In genomic region chr1:184052750-184053149, GRCh38 we compare ENCODE assay signal across 9 cellular contexts. TPM values are rescaled to one million over a fixed set of nuclear protein-coding genes. Genes with fewer than 3 reads are reported as not detected.
DNase-seq lines count a peak whose midpoint lies in the region; ATAC-seq and TF ChIP-seq lines count a peak whose summit lies in the region.
"Had no signal": no experiment of that assay in that cellular context is flagged by ENCODE, and none has a peak within 500 bp of the region (broad histone marks: within the 10 kb centered on the region; RNA-seq: fewer than 3 reads in every experiment).

No MANE protein-coding gene starts in this region.

- no peak for ATAC-seq in effector memory CD8-positive, alpha-beta T cell (replicated peaks)
- ATAC-seq in HG02623 (IDR thresholded peaks at IDR 0.05; ENCODE audit: unreplicated experiment) = no peak

- POLR2A ChIA-PET in Caco-2 (lab: Charles Lee) = interaction anchor here (0.7 kb wide), 1 partner anchor 29 kb away, joined by 3 read pairs; no protein-coding TSS in a partner anchor

- 0 out of 2 replicates have a peak overlapping the region, but pooled peaks have one; percentile 76 for H2AFZ ChIP-seq in MM.1S (ENCODE audit: low read length)
- no peak overlapping the region for H2AFZ ChIP-seq in osteoblast (ENCODE audit: low read length)

- peaks cover 41% of the 10 kb centered on the region for H3K36me3 Mint-ChIP-seq in Caco-2 (ENCODE audit: insufficient read depth, unreplicated experiment)
- H3K36me3 Mint-ChIP-seq in effector memory CD8-positive, alpha-beta T cell (ENCODE audit: insufficient read depth) = peaks cover 5% of the 10 kb centered on the region

- H3K4me3 Mint-ChIP-seq in Caco-2 (ENCODE audit: unreplicated experiment) = peak overlapping the region; percentile 88
- peak overlapping the region; percentile 91 to 98 for H3K4me3 Mint-ChIP-seq in effector memory CD8-positive, alpha-beta T cell

- H3K36me3 ChIP-seq in Caco-2 (ENCODE audit: control insufficient read depth, insufficient read depth, low read length) (no peaks in the 10 kb centered on the region), MM.1S (replicated peaks; ENCODE audit: insufficient read depth, low read length) (peaks cover 5% of the 10 kb centered on the region), osteoblast (ENCODE audit: insufficient read depth, low read length) (no peaks in the 10 kb centered on the region), transverse colon (no peaks in the 10 kb centered on the region)

- peak overlapping the region; percentile 77 for H3K4me2 ChIP-seq in MM.1S (ENCODE audit: low read depth, low read length)
- H3K4me2 ChIP-seq in osteoblast (ENCODE audit: insufficient read depth, low read length) = peak overlapping the region; percentile 88

- in situ Hi-C loops in transverse colon (cut with MboI; ENCODE audit: low pct_ligation_motif_present in 1 of 4, low pct_unique_long_range_greater_than_20kb in 1 of 4, low sequenced_read_pairs in 3 of 4) = no loop called here

- H4K20me1 ChIP-seq in MM.1S (ENCODE audit: insufficient read depth, low read length) = no peaks in the 10 kb centered on the region
- no peaks in the 10 kb centered on the region for H4K20me1 ChIP-seq in osteoblast (ENCODE audit: insufficient read depth, low read length)

- H3K27ac ChIP-seq in MM.1S (ENCODE audit: low read length) (no peak overlapping the region; the same call in 1 of the 2 replicates), osteoblast (ENCODE audit: low read depth, low read length) (no peak overlapping the region), transverse colon (no peak overlapping the region)

- no TSS peak for BruUV-seq in Caco-2 (replicated peaks; lab: Mats Ljungman, UMichigan)

- no peak for TF ChIP-seq EP300 in transverse colon (IDR thresholded peaks at IDR 0.05; ENCODE audit: low read depth)

- CTCF ChIA-PET in Caco-2 (lab: Charles Lee) = no interaction called here

- no peak for TF ChIP-seq POLR2A in transverse colon (IDR thresholded peaks at IDR 0.05)

- peaks cover 39% of the 10 kb centered on the region for H3K4me1 Mint-ChIP-seq in Caco-2 (ENCODE audit: low read depth, unreplicated experiment)
- peaks cover 25 to 33% of the 10 kb centered on the region in 2 donors for H3K4me1 Mint-ChIP-seq in effector memory CD8-positive, alpha-beta T cell (ENCODE audit: low read depth in 2 of 2)

- H3K27me3 ChIP-seq in Caco-2 (replicated peaks; ENCODE audit: control insufficient read depth, insufficient read depth, low read length) (no peaks in the 10 kb centered on the region), MM.1S (replicated peaks; ENCODE audit: insufficient read depth, low read length) (no peaks in the 10 kb centered on the region), osteoblast (ENCODE audit: insufficient read depth, low read length) (peaks cover 4% of the 10 kb centered on the region), transverse colon (peaks cover 20% of the 10 kb centered on the region)

- H3K79me2 ChIP-seq in MM.1S (ENCODE audit: low read length) = peaks cover 55% of the 10 kb centered on the region
- H3K79me2 ChIP-seq in osteoblast (ENCODE audit: insufficient read depth, low read length) = peaks cover 36% of the 10 kb centered on the region

- H3K27me3 Mint-ChIP-seq in Caco-2 (ENCODE audit: insufficient read depth, unreplicated experiment) = no peaks in the 10 kb centered on the region
- H3K27me3 Mint-ChIP-seq in effector memory CD8-positive, alpha-beta T cell = peaks cover 12 to 14% of the 10 kb centered on the region in 2 donors

- TF ChIP-seq CTCF in Caco-2 (IDR thresholded peaks at IDR 0.05; ENCODE audit: insufficient read depth in 1 of 2, low read depth in 1 of 2, low read length in 1 of 2, severe bottlenecking in 1 of 2, unreplicated experiment in 1 of 2) (no peak), MM.1S (IDR thresholded peaks at IDR 0.05; ENCODE audit: low read length) (no peak), osteoblast (IDR thresholded peaks at IDR 0.05; ENCODE audit: extremely low read depth, low read depth, low read length) (no peak), transverse colon (IDR thresholded peaks at IDR 0.05) (no peak)

- H3K27ac Mint-ChIP-seq in Caco-2 (ENCODE audit: unreplicated experiment) = no peak overlapping the region
- peak overlapping the region in 1 of 2 donors; percentile 96 for H3K27ac Mint-ChIP-seq in effector memory CD8-positive, alpha-beta T cell

- H3K4me3 ChIP-seq in Caco-2 (ENCODE audit: low read depth, low read length) = peak overlapping the region; percentile 86; the same call in 1 of the 2 replicates
- H3K4me3 ChIP-seq in MM.1S (ENCODE audit: low read length) = peak overlapping the region; percentile 81
- H3K4me3 ChIP-seq in osteoblast (ENCODE audit: insufficient read depth, low read length) = peak overlapping the region; percentile 92
- H3K4me3 ChIP-seq in transverse colon = no peak overlapping the region

- no peak for DNase-seq in Caco-2
- DNase-seq in MM.1S = no peak
- DNase-seq in effector memory CD8-positive, alpha-beta T cell = no peak
- DNase-seq in osteoblast (ENCODE audit: insufficient read length, low spot score, missing footprints) = no peak
- DNase-seq in UCSD-AML1 (lab: John Stamatoyannopoulos, UW; ENCODE audit: unreplicated experiment) = no peak
- no peak for DNase-seq in HuH-7 (ENCODE audit: low spot score)
- DNase-seq in transverse colon = no peak
- DNase-seq: aorta had no signal

- H3K9me3 ChIP-seq in Caco-2 = no peaks in the 10 kb centered on the region
- no peaks in the 10 kb centered on the region for H3K9me3 ChIP-seq in MM.1S (replicated peaks; ENCODE audit: insufficient read depth, low read length)
- H3K9me3 ChIP-seq in osteoblast (ENCODE audit: low read depth, low read length) = no peaks in the 10 kb centered on the region
- H3K9me3 ChIP-seq in transverse colon = no peaks in the 10 kb centered on the region

- H3K4me1 ChIP-seq in Caco-2 = peaks cover 30% of the 10 kb centered on the region
- peaks cover 30% of the 10 kb centered on the region for H3K4me1 ChIP-seq in MM.1S (ENCODE audit: low read length)
- H3K4me1 ChIP-seq in osteoblast (ENCODE audit: insufficient read depth, low read length) = peaks cover 37% of the 10 kb centered on the region
- peaks cover 14 to 31% (median 16%) of the 10 kb centered on the region in 4 donors for H3K4me1 ChIP-seq in transverse colon

- H3K9me3 Mint-ChIP-seq in Caco-2 (ENCODE audit: unreplicated experiment) = no peaks in the 10 kb centered on the region
- H3K9me3 Mint-ChIP-seq in effector memory CD8-positive, alpha-beta T cell = no peaks in the 10 kb centered on the region

- peak overlapping the region; percentile 86; the same call in 1 of the 2 replicates for H3K9ac ChIP-seq in MM.1S (ENCODE audit: low read length)

- no peaks in the 10 kb centered on the region for H3K9me2 ChIP-seq in MM.1S (replicated peaks; ENCODE audit: insufficient read depth, low read length)

- WGBS in transverse colon (ENCODE audit: low coverage in 1 of 2), 2 donors = 76 to 94% methylated on average over 3 of the region's 3 CpGs

- intact Hi-C loops in Caco-2 (cut with micrococcal nuclease; ENCODE audit: unreplicated experiment) = loop anchor here (5.0 to 10.0 kb wide), 4 partner anchors 105 to 418 kb away; partner anchors contain the start of gene ARPC5
- intact Hi-C loops in transverse colon (cut with DNase I; ENCODE audit: low total_unique reads) = no loop called here

- H3F3A ChIP-seq in MM.1S (ENCODE audit: insufficient read depth, low read length) = peaks cover 22% of the 10 kb centered on the region

RNA-seq across cellular contexts. Expression of gene TSEN15, which starts 1.2 kb away (rescaled TPM):
- total RNA-seq in Caco-2 (2022) = 62.7 and 71.4 TPM in 2 replicates
- 51.8 and 57.2 TPM in 2 replicates for total RNA-seq in osteoblast
- 10 to 100 TPM in 1 of 4 donors, 1 to 10 TPM in 3; 2.6 to 16.5 (median 8.0) TPM for total RNA-seq in transverse colon

RNA-seq across cellular contexts. Expression of gene COLGALT2, which starts 15.2 kb away (rescaled TPM):
- total RNA-seq in Caco-2 (2022) (10.5 and 10.6 TPM in 2 replicates), osteoblast (1.1 and 1.2 TPM in 2 replicates), transverse colon (1 to 10 TPM in 3 of 4 donors, under 1 TPM in 1; 0.37 to 2.4 (median 1.7) TPM)

Comparison
In these comparisons a context has a peak if more than half of its experiments do, and no peak if none do; other contexts are left out.
1. H3K4me3 ChIP-seq: peak in Caco-2 (single experiment), MM.1S (single experiment) and osteoblast (single experiment); none in transverse colon (0 of 4).